22 cellular contexts compared by ENCODE assay signal in the genomic region with DNA sequence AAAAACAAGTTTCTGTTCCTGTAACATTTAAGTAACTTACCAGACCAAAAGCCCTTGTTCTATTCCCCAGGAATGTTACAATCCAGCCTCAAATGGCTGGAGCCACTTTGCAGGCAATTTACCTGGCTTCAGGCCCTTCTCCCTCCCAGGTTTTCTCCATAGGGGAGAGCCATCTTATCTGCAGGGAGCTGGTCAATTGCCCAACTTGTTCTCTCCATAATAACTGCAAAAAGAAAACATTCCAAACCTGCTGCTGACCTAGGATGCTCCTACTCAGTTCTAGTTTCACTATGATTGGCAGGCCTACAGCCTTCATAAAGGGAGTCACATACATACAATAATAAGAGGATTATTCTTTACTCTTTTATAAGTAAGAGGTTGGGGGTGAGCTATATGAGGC.
"Had no signal": no experiment of that assay in that cellular context is flagged by ENCODE, and none has a peak within 500 bp of the region (broad histone marks: within the 10 kb centered on the region; RNA-seq: fewer than 3 reads in every experiment).

No MANE protein-coding gene starts in this region.

- H3K27me3 ChIP-seq: body of pancreas, foreskin keratinocyte, neural progenitor cell, pancreas, tibial nerve had no signal

- H3K4me3 Mint-ChIP-seq: activated CD4-positive, alpha-beta memory T cell treated with anti-CD3 and anti-CD28 coated beads for 36 hours; activated naive CD4-positive, alpha-beta T cell treated with anti-CD3 and anti-CD28 coated beads for 36 hours; activated T-cell treated with anti-CD3 and anti-CD28 coated beads, Interleukin-2, amount 50 U/mL, for 72 hours; naive thymus-derived CD4-positive, alpha-beta T cell; neural progenitor cell; stimulated activated effector memory CD8-positive, alpha-beta T cell treated with anti-CD3 and anti-CD28 coated beads, Interleukin-12 subunit alpha, Interleukin-12 subunit beta, amount 100 ng/mL, for 72 hours; stimulated activated naive CD8-positive, alpha-beta T cell treated with anti-CD3 and anti-CD28 coated beads, Interleukin-15, amount 100 ng/mL, for 72 hours had no signal

- H3K36me3 ChIP-seq: lower lobe of right lung, neural progenitor cell, pancreas, tibial nerve had no signal

- H3K9me3 ChIP-seq: body of pancreas, lower lobe of right lung, pancreas, tibial nerve had no signal

- H2AFZ ChIP-seq: neural progenitor cell had no signal

- H3K9ac ChIP-seq: neural progenitor cell had no signal

- H3K9me3 Mint-ChIP-seq: neural progenitor cell had no signal

- H3K4me3 ChIP-seq: body of pancreas, lower lobe of right lung, neural progenitor cell, pancreas, tibial nerve had no signal

- H3K4me1 Mint-ChIP-seq: naive thymus-derived CD4-positive, alpha-beta T cell; stimulated activated effector memory CD8-positive, alpha-beta T cell treated with anti-CD3 and anti-CD28 coated beads, Interleukin-12 subunit alpha, Interleukin-12 subunit beta, amount 100 ng/mL, for 72 hours; stimulated activated naive CD8-positive, alpha-beta T cell treated with anti-CD3 and anti-CD28 coated beads, Interleukin-15, amount 100 ng/mL, for 72 hours had no signal

- H3K27ac Mint-ChIP-seq: activated CD4-positive, alpha-beta memory T cell treated with anti-CD3 and anti-CD28 coated beads for 36 hours; activated naive CD4-positive, alpha-beta T cell treated with anti-CD3 and anti-CD28 coated beads for 36 hours; activated T-cell treated with anti-CD3 and anti-CD28 coated beads, Interleukin-2, amount 50 U/mL, for 72 hours; naive thymus-derived CD4-positive, alpha-beta T cell; neural progenitor cell; stimulated activated effector memory CD8-positive, alpha-beta T cell treated with anti-CD3 and anti-CD28 coated beads, Interleukin-12 subunit alpha, Interleukin-12 subunit beta, amount 100 ng/mL, for 72 hours; stimulated activated naive CD8-positive, alpha-beta T cell treated with anti-CD3 and anti-CD28 coated beads, Interleukin-15, amount 100 ng/mL, for 72 hours had no signal

- H3K27me3 Mint-ChIP-seq: activated CD4-positive, alpha-beta memory T cell treated with anti-CD3 and anti-CD28 coated beads for 36 hours; naive thymus-derived CD4-positive, alpha-beta T cell; stimulated activated naive CD8-positive, alpha-beta T cell treated with anti-CD3 and anti-CD28 coated beads, Interleukin-15, amount 100 ng/mL, for 72 hours had no signal

- H3K4me2 ChIP-seq: neural progenitor cell had no signal

- DNase-seq: activated CD4-positive, alpha-beta memory T cell treated with anti-CD3 and anti-CD28 coated beads for 36 hours; activated CD4-positive, alpha-beta T cell treated with anti-CD3 and anti-CD28 coated beads for 48 hours; activated CD4-positive, CD25-positive, alpha-beta regulatory T cell; activated effector memory CD4-positive, alpha-beta T cell treated with Interleukin-2 at 50 U/mL for 16 hours; activated naive CD4-positive, alpha-beta T cell treated with anti-CD3 and anti-CD28 coated beads for 36 hours; activated T-cell treated with anti-CD3 and anti-CD28 coated beads, Interleukin-2, amount 50 U/mL, for 72 hours; anterior cingulate cortex; body of pancreas; dermis blood vessel endothelial cell; effector CD8-positive, alpha-beta T cell; foreskin keratinocyte; lower lobe of right lung; naive thymus-derived CD4-positive, alpha-beta T cell; pancreas; small intestine; stimulated activated CD4-positive, alpha-beta T cell treated with anti-CD3 and anti-CD28 coated beads, Interleukin-2, amount 100 ng/mL, for 24 hours; stimulated activated naive CD8-positive, alpha-beta T cell treated with anti-CD3 and anti-CD28 coated beads, Interleukin-15, amount 100 ng/mL, for 72 hours; T-helper 1 cell; T-helper 9 cell had no signal

- H3K36me3 Mint-ChIP-seq: activated CD4-positive, alpha-beta memory T cell treated with anti-CD3 and anti-CD28 coated beads for 36 hours; naive thymus-derived CD4-positive, alpha-beta T cell; neural progenitor cell; stimulated activated effector memory CD8-positive, alpha-beta T cell treated with anti-CD3 and anti-CD28 coated beads, Interleukin-12 subunit alpha, Interleukin-12 subunit beta, amount 100 ng/mL, for 72 hours had no signal

- H3K4me1 ChIP-seq: body of pancreas, foreskin keratinocyte, lower lobe of right lung, neural progenitor cell, pancreas, tibial nerve had no signal

- H3K27ac ChIP-seq: body of pancreas, foreskin keratinocyte, lower lobe of right lung, neural progenitor cell, pancreas, tibial nerve had no signal
